23 cellular contexts compared by ENCODE assay signal in the genomic region with DNA sequence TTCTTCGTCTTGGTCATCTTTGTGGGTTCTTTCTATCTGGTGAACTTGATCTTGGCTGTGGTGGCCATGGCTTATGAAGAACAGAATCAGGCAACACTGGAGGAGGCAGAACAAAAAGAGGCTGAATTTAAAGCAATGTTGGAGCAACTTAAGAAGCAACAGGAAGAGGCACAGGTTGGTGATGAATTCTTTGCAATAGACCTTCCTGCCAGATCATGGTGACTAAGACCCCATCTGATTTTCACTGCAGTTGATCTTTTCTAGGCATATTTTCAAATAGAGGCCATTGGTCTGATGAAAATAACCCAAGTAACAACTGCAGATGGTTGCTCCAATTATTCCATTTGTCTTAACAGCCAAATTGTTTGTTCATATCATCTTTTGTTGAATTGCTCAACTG.
"Had no signal": no experiment of that assay in that cellular context is flagged by ENCODE, and none has a peak within 500 bp of the region (broad histone marks: within the 10 kb centered on the region; RNA-seq: fewer than 3 reads in every experiment).

No MANE protein-coding gene starts in this region.

- H3K27me3 ChIP-seq: colonic mucosa, foreskin keratinocyte, hepatocyte, neural progenitor cell, pancreas, suprapubic skin, thyroid gland, upper lobe of left lung, vagina had no signal

- ATAC-seq: foreskin keratinocyte; left cardiac atrium; left ventricle myocardium superior; natural killer cell treated with Interleukin-12 subunit alpha and Interleukin-12 subunit beta and Interleukin-15 and Interleukin-18, amount 100 ng/mL, for 72 hours; pancreas; right cardiac atrium had no signal

- H3K4me3 ChIP-seq: colonic mucosa, hepatocyte, lung, neural progenitor cell, pancreas, smooth muscle cell, suprapubic skin, thyroid gland, upper lobe of left lung, vagina had no signal

- H3K36me3 ChIP-seq: colonic mucosa, neural progenitor cell, pancreas, suprapubic skin, thyroid gland, upper lobe of left lung, vagina had no signal

- DNase-seq: colonic mucosa; dermis blood vessel endothelial cell; foreskin keratinocyte; head of caudate nucleus; kidney; left cardiac atrium; left ventricle myocardium superior; mesenchymal stem cell; midbrain; occipital lobe; pancreas; right cardiac atrium; stimulated activated CD4-positive, alpha-beta T cell treated with anti-CD3 and anti-CD28 coated beads, Interleukin-2, amount 100 ng/mL, for 48 hours; stimulated activated naive CD4-positive, alpha-beta T cell treated with Interleukin-2 at 50 U/mL for 16 hours; thyroid gland; upper lobe of left lung had no signal

- FAIRE-seq: kidney, pancreas had no signal
